In genomic region chr11:47191137-47191536, GRCh38 we compare ENCODE assay signal across 1 cellular context.
A peak's percentile ranks its signal among the peaks of the same experiment; 100 is the strongest.
TF ChIP-seq lines count a peak whose summit lies in the region.

No MANE protein-coding gene starts in this region.

TF ChIP-seq in SK-N-SH, 30 proteins besides CTCF, POLR2A, EP300 and RAD21:
- peak; percentile 31; the same call in 1 of the 2 replicates for TF ChIP-seq TCF12 (IDR thresholded peaks at IDR 0.05)
